Comparison of ENCODE assay signal across 18 cellular contexts in the genomic region with DNA sequence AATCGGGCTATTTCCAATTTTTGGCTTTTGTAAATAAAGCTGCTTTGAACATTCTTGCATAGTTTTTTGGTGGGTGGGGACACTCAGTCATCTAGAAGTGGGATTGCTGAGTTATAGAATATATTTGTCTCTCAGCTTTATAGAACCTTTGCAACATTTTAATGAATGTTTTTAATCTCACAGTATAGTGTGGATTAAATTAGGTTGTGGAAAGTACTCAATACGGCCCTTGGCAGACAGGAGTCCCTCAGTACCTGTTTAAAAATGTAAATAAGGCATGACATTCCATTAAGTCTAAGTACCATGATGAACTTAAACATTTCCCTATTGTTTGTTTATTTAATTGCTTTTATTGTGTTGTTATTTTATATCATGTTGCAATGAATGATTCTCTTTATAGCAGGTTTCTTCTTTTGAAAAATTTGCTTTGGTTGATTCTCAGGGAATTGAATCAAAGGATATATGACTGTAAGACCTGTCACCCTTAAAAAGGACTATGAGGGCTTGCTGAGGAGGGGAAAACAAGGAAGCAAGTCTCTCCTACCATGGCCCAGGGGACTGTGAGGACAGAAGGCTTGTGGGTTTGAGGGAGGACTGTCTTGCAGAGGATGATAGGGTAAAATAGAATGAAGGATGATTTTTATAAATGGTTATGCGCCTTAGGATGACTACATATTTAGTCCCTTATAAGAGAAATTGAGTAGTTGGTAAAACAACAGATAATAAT.
DNase-seq lines count a peak whose midpoint lies in the region; ATAC-seq and TF ChIP-seq lines count a peak whose summit lies in the region.
"Had no signal": no experiment of that assay in that cellular context is flagged by ENCODE, and none has a peak within 500 bp of the region (broad histone marks: within the 10 kb centered on the region; RNA-seq: fewer than 3 reads in every experiment).

No MANE protein-coding gene starts in this region.

- no peak for TF ChIP-seq CTCF in SU-DHL-6 (IDR thresholded peaks at IDR 0.05; ENCODE audit: insufficient read depth, low read length, poor library complexity, severe bottlenecking)
- TF ChIP-seq CTCF in right atrium auricular region (IDR thresholded peaks at IDR 0.05) = no peak

- H3K36me3 ChIP-seq in SU-DHL-6 (ENCODE audit: low read length) (peaks cover 37% of the 10 kb centered on the region), right atrium auricular region (no peaks in the 10 kb centered on the region)
- H3K36me3 ChIP-seq: esophagus squamous epithelium, suprapubic skin had no signal

- peak overlapping the region; percentile 100 for H3K27ac ChIP-seq in SU-DHL-6 (ENCODE audit: low read depth, low read length)
- no peak overlapping the region for H3K27ac ChIP-seq in right atrium auricular region
- H3K27ac ChIP-seq: coronary artery, esophagus squamous epithelium, hepatocyte, suprapubic skin, VCaP had no signal

- H3K9ac ChIP-seq in SU-DHL-6 (ENCODE audit: low read length) = peak overlapping the region; percentile 99

- peaks cover 0 to 5% of the 10 kb centered on the region in 2 donors for H3K4me1 ChIP-seq in right atrium auricular region
- H3K4me1 ChIP-seq: suprapubic skin had no signal

- H3K4me2 ChIP-seq in SU-DHL-6 (ENCODE audit: low read depth, low read length, poor library complexity, severe bottlenecking) = peak overlapping the region; percentile 100
- H3K4me2 ChIP-seq: hepatocyte had no signal

- H3K4me3 ChIP-seq in SU-DHL-6 (ENCODE audit: insufficient read depth, low read length, poor library complexity, severe bottlenecking) = peak overlapping the region; percentile 83
- H3K4me3 ChIP-seq in right atrium auricular region = no peak overlapping the region
- H3K4me3 ChIP-seq: coronary artery, esophagus squamous epithelium, hepatocyte, suprapubic skin had no signal

- H4K20me1 ChIP-seq in SU-DHL-6 (ENCODE audit: low read depth, low read length) = no peaks in the 10 kb centered on the region

- peaks cover 78% of the 10 kb centered on the region for H3F3A ChIP-seq in SU-DHL-6 (ENCODE audit: insufficient read depth)

- DNase-seq in right atrium auricular region (ENCODE audit: low spot score) (no peak), SKM-1 (lab: John Stamatoyannopoulos, UW; ENCODE audit: unreplicated experiment) (no peak), NCI-H187 treated with DMSO at 0.1 percent for 48 hours (lab: John Stamatoyannopoulos, UW) (no peak)
- DNase-seq in stimulated activated naive CD4-positive, alpha-beta T cell (lab: John Stamatoyannopoulos, UW) = no peak
- DNase-seq: activated gamma-delta T cell, aorta, esophagus squamous epithelium, left cardiac atrium, NCI-H1105 treated with DMSO at 0.1 percent for 48 hours, NCI-H446 treated with DMSO at 0.1 percent for 48 hours had no signal

- no peaks in the 10 kb centered on the region for H3K9me2 ChIP-seq in SU-DHL-6 (replicated peaks; ENCODE audit: insufficient read depth, low read length)

- H2AFZ ChIP-seq in SU-DHL-6 (ENCODE audit: low read depth, low read length, severe bottlenecking) = no peak overlapping the region
- H2AFZ ChIP-seq: hepatocyte had no signal

- ATAC-seq in GM18508 (IDR thresholded peaks at IDR 0.05; ENCODE audit: insufficient read depth, unreplicated experiment) (peak; percentile 7), GM19468 (IDR thresholded peaks at IDR 0.05; ENCODE audit: extremely low read depth, unreplicated experiment) (peak; percentile 4), HG02943 (IDR thresholded peaks at IDR 0.05; ENCODE audit: low read depth, unreplicated experiment) (peak; percentile 17)
- ATAC-seq: left cardiac atrium had no signal

- peaks cover 33% of the 10 kb centered on the region for H3K79me2 ChIP-seq in SU-DHL-6 (ENCODE audit: insufficient read depth, low read length)
- H3K79me2 ChIP-seq: hepatocyte had no signal

- H3K27me3 ChIP-seq in SU-DHL-6 (ENCODE audit: low read length) (no peaks in the 10 kb centered on the region), right atrium auricular region (no peaks in the 10 kb centered on the region)
- H3K27me3 ChIP-seq: esophagus squamous epithelium, hepatocyte, suprapubic skin had no signal

- no peaks in the 10 kb centered on the region for H3K9me3 ChIP-seq in SU-DHL-6 (ENCODE audit: insufficient read depth, low read length)
- H3K9me3 ChIP-seq in right atrium auricular region = no peaks in the 10 kb centered on the region
- H3K9me3 ChIP-seq: esophagus squamous epithelium, suprapubic skin had no signal
